1 cellular context compared by ENCODE assay signal in the genomic region with DNA sequence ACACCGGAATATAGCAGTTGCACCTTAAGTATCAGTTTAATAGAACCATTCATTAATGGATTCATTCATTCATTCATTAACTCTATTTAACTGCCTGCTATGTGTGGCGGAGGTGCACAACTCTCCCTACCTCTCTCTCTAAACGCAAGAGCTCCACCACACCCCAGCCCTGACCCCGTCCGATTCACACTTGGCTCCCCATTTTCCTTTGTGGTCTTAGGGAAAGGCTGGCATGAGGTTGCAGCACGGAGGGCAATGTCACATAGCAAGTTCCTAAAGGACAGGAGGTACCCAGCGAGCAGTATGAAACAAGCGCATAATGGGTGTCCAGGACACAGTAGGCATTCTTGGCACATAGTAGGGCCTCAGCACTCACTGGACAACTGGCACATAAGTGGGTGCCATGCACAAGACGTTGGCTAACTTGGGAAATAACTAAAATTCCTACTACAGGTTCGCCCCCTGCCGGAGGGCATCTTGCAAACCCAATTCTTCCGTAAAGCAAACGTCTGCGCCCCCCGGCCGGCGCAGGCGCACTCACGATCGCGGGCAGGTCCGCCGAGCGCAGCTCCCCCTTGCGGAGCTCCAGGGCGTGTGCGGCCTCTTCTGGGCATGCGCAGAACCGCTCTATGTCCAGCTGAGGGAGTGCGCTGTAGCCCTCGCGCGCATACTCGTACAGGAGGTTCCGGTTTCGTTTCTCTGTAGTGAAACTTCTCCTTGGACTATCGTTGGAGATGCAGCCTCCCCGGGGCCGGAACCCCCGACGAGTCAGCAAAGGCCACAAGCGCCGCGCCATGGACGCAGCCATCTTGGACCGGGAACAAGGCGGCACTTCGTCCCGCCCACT.
TF ChIP-seq lines count a peak whose summit lies in the region.

A gene with protein sequence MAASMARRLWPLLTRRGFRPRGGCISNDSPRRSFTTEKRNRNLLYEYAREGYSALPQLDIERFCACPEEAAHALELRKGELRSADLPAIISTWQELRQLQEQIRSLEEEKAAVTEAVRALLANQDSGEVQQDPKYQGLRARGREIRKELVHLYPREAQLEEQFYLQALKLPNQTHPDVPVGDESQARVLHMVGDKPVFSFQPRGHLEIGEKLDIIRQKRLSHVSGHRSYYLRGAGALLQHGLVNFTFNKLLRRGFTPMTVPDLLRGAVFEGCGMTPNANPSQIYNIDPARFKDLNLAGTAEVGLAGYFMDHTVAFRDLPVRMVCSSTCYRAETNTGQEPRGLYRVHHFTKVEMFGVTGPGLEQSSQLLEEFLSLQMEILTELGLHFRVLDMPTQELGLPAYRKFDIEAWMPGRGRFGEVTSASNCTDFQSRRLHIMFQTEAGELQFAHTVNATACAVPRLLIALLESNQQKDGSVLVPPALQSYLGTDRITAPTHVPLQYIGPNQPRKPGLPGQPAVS (minus strand): TSS at position 835 of the 847 bp plus-strand sequence. CDS start 27 bp downstream, at position 808.

TF ChIP-seq in H1, 55 proteins besides CTCF, POLR2A, EP300 and RAD21 (continues in another document):
- TF ChIP-seq CREB1 (IDR thresholded peaks at IDR 0.05) (no peak), RFX5 (IDR thresholded peaks at IDR 0.05; ENCODE audit: borderline replicate concordance, low read depth, low read length) (no peak), POLR2AphosphoS5 (IDR thresholded peaks at IDR 0.05; ENCODE audit: low read depth, low read length) (peak; percentile 97), SIN3A (conservative IDR thresholded peaks at IDR 0.05 in 1 of 2, IDR thresholded peaks at IDR 0.05 in 1 of 2; ENCODE audit: low read depth in 1 of 2, low read length in 2 of 2) (peak in 1 of 2 experiments; percentile 69; a peak in 1 of 4 replicates), SIRT6 (IDR thresholded peaks at IDR 0.05; ENCODE audit: low read length) (no peak), TEAD4 (IDR thresholded peaks at IDR 0.05; ENCODE audit: low read depth, low read length) (peak; percentile 88), CBX8 (IDR thresholded peaks at IDR 0.05; ENCODE audit: borderline replicate concordance, low read depth, low read length) (no peak), ASH2L (IDR thresholded peaks at IDR 0.05; ENCODE audit: low read length) (peak; percentile 98), BCL11A (IDR thresholded peaks at IDR 0.05; ENCODE audit: low read depth in 2 of 2, low read length in 2 of 2) (no peak), RNF2 (IDR thresholded peaks at IDR 0.05; ENCODE audit: borderline replicate concordance, low read depth, low read length, missing control alignments, poor library complexity, severe bottlenecking) (no peak), SP4 (IDR thresholded peaks at IDR 0.05; ENCODE audit: low read length) (peak; percentile 91), EGR1 (IDR thresholded peaks at IDR 0.05; ENCODE audit: borderline replicate concordance, low read depth, low read length) (no peak), NRF1 (IDR thresholded peaks at IDR 0.05; ENCODE audit: low read depth, low read length) (peak; percentile 86), RXRA (IDR thresholded peaks at IDR 0.05; ENCODE audit: insufficient read depth, low read depth, low read length) (no peak), YY1 (IDR thresholded peaks at IDR 0.05; ENCODE audit: low read depth, low read length) (peak; percentile 99), JUND (IDR thresholded peaks at IDR 0.05; ENCODE audit: low read length) (0 out of 2 replicates have a peak, but pooled peaks have one; percentile 22), SP1 (IDR thresholded peaks at IDR 0.05; ENCODE audit: low read depth, low read length) (no peak), BRCA1 (IDR thresholded peaks at IDR 0.05; ENCODE audit: low read depth, low read length) (no peak), SRF (IDR thresholded peaks at IDR 0.05; ENCODE audit: low read depth, low read length) (no peak), KDM5A (IDR thresholded peaks at IDR 0.05; ENCODE audit: low read length) (peak; percentile 72; the same call in 1 of the 2 replicates), TAF1 (IDR thresholded peaks at IDR 0.05; ENCODE audit: low read depth, low read length) (peak; percentile 97), CHD1 (IDR thresholded peaks at IDR 0.05; ENCODE audit: low read depth, low read length) (no peak), CBX5 (IDR thresholded peaks at IDR 0.05; ENCODE audit: low read depth, low read length) (no peak), ZNF274 (IDR thresholded peaks at IDR 0.05; ENCODE audit: borderline replicate concordance, extremely low read depth, low read length) (no peak), KDM4A (IDR thresholded peaks at IDR 0.05; ENCODE audit: low read depth, low read length, severe bottlenecking) (peak; percentile 87), BACH1 (IDR thresholded peaks at IDR 0.05; ENCODE audit: low read length) (no peak), POU5F1 (IDR thresholded peaks at IDR 0.05; ENCODE audit: low read depth, low read length) (no peak), CTBP2 (IDR thresholded peaks at IDR 0.05; ENCODE audit: borderline replicate concordance, insufficient read depth, insufficient read length, low read length) (no peak), PHF8 (conservative IDR thresholded peaks at IDR 0.05; ENCODE audit: low read depth, low read length) (peak; percentile 100), CEBPB (IDR thresholded peaks at IDR 0.05; ENCODE audit: low read depth, low read length) (peak; percentile 19; the same call in 1 of the 2 replicates), TCF12 (IDR thresholded peaks at IDR 0.05; ENCODE audit: low read depth, low read length) (no peak), GTF2F1 (IDR thresholded peaks at IDR 0.05; ENCODE audit: borderline replicate concordance, low read depth, low read length) (no peak), SUZ12 (IDR thresholded peaks at IDR 0.05; ENCODE audit: low read length) (no peak), HDAC2 (IDR thresholded peaks at IDR 0.05; ENCODE audit: borderline replicate concordance in 1 of 2, low read depth in 2 of 2, low read length in 2 of 2) (0 out of 4 replicates have a peak, but pooled peaks of 1 of the 2 experiments have one; percentile 1), SIX5 (IDR thresholded peaks at IDR 0.05; ENCODE audit: low read depth, low read length) (no peak), EZH2 (IDR thresholded peaks at IDR 0.05; ENCODE audit: low read depth, low read length, severe bottlenecking) (no peak), TAF7 (optimal IDR thresholded peaks at IDR 0.05; ENCODE audit: borderline replicate concordance, low read depth, low read length) (peak; percentile 93), KDM1A (IDR thresholded peaks at IDR 0.05; ENCODE audit: borderline replicate concordance, low read length) (0 out of 2 replicates have a peak, but pooled peaks have one; percentile 20), SAP30 (IDR thresholded peaks at IDR 0.05; ENCODE audit: insufficient read depth, insufficient replicate concordance, low read length) (no peak), RBBP5 (IDR thresholded peaks at IDR 0.05; ENCODE audit: borderline replicate concordance, low read depth, low read length) (peak; percentile 94), CHD2 (IDR thresholded peaks at IDR 0.05; ENCODE audit: low read length) (no peak), SP2 (IDR thresholded peaks at IDR 0.05; ENCODE audit: low read length) (no peak), HDAC6 (IDR thresholded peaks at IDR 0.05; ENCODE audit: low read depth, low read length) (no peak), GABPA (IDR thresholded peaks at IDR 0.05; ENCODE audit: borderline replicate concordance, insufficient read depth, low read length) (no peak), NANOG (IDR thresholded peaks at IDR 0.05; ENCODE audit: insufficient read depth, low read depth, low read length, poor library complexity, severe bottlenecking) (no peak), TBP (IDR thresholded peaks at IDR 0.05; ENCODE audit: low read depth, low read length) (peak; percentile 85)
- TF ChIP-seq, protein P1, sequence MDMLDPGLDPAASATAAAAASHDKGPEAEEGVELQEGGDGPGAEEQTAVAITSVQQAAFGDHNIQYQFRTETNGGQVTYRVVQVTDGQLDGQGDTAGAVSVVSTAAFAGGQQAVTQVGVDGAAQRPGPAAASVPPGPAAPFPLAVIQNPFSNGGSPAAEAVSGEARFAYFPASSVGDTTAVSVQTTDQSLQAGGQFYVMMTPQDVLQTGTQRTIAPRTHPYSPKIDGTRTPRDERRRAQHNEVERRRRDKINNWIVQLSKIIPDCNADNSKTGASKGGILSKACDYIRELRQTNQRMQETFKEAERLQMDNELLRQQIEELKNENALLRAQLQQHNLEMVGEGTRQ (IDR thresholded peaks at IDR 0.05; ENCODE audit: low read length), result no peak
- TF ChIP-seq, protein P2, sequence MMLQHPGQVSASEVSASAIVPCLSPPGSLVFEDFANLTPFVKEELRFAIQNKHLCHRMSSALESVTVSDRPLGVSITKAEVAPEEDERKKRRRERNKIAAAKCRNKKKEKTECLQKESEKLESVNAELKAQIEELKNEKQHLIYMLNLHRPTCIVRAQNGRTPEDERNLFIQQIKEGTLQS (IDR thresholded peaks at IDR 0.05; ENCODE audit: insufficient read depth, low read depth, low read length), result peak; percentile 51; the same call in 1 of the 2 replicates
- TF ChIP-seq, protein P3, sequence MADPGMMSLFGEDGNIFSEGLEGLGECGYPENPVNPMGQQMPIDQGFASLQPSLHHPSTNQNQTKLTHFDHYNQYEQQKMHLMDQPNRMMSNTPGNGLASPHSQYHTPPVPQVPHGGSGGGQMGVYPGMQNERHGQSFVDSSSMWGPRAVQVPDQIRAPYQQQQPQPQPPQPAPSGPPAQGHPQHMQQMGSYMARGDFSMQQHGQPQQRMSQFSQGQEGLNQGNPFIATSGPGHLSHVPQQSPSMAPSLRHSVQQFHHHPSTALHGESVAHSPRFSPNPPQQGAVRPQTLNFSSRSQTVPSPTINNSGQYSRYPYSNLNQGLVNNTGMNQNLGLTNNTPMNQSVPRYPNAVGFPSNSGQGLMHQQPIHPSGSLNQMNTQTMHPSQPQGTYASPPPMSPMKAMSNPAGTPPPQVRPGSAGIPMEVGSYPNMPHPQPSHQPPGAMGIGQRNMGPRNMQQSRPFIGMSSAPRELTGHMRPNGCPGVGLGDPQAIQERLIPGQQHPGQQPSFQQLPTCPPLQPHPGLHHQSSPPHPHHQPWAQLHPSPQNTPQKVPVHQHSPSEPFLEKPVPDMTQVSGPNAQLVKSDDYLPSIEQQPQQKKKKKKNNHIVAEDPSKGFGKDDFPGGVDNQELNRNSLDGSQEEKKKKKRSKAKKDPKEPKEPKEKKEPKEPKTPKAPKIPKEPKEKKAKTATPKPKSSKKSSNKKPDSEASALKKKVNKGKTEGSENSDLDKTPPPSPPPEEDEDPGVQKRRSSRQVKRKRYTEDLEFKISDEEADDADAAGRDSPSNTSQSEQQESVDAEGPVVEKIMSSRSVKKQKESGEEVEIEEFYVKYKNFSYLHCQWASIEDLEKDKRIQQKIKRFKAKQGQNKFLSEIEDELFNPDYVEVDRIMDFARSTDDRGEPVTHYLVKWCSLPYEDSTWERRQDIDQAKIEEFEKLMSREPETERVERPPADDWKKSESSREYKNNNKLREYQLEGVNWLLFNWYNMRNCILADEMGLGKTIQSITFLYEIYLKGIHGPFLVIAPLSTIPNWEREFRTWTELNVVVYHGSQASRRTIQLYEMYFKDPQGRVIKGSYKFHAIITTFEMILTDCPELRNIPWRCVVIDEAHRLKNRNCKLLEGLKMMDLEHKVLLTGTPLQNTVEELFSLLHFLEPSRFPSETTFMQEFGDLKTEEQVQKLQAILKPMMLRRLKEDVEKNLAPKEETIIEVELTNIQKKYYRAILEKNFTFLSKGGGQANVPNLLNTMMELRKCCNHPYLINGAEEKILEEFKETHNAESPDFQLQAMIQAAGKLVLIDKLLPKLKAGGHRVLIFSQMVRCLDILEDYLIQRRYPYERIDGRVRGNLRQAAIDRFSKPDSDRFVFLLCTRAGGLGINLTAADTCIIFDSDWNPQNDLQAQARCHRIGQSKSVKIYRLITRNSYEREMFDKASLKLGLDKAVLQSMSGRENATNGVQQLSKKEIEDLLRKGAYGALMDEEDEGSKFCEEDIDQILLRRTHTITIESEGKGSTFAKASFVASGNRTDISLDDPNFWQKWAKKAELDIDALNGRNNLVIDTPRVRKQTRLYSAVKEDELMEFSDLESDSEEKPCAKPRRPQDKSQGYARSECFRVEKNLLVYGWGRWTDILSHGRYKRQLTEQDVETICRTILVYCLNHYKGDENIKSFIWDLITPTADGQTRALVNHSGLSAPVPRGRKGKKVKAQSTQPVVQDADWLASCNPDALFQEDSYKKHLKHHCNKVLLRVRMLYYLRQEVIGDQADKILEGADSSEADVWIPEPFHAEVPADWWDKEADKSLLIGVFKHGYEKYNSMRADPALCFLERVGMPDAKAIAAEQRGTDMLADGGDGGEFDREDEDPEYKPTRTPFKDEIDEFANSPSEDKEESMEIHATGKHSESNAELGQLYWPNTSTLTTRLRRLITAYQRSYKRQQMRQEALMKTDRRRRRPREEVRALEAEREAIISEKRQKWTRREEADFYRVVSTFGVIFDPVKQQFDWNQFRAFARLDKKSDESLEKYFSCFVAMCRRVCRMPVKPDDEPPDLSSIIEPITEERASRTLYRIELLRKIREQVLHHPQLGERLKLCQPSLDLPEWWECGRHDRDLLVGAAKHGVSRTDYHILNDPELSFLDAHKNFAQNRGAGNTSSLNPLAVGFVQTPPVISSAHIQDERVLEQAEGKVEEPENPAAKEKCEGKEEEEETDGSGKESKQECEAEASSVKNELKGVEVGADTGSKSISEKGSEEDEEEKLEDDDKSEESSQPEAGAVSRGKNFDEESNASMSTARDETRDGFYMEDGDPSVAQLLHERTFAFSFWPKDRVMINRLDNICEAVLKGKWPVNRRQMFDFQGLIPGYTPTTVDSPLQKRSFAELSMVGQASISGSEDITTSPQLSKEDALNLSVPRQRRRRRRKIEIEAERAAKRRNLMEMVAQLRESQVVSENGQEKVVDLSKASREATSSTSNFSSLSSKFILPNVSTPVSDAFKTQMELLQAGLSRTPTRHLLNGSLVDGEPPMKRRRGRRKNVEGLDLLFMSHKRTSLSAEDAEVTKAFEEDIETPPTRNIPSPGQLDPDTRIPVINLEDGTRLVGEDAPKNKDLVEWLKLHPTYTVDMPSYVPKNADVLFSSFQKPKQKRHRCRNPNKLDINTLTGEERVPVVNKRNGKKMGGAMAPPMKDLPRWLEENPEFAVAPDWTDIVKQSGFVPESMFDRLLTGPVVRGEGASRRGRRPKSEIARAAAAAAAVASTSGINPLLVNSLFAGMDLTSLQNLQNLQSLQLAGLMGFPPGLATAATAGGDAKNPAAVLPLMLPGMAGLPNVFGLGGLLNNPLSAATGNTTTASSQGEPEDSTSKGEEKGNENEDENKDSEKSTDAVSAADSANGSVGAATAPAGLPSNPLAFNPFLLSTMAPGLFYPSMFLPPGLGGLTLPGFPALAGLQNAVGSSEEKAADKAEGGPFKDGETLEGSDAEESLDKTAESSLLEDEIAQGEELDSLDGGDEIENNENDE (IDR thresholded peaks at IDR 0.05; ENCODE audit: insufficient replicate concordance, low read length), result no peak
- TF ChIP-seq, protein P4, sequence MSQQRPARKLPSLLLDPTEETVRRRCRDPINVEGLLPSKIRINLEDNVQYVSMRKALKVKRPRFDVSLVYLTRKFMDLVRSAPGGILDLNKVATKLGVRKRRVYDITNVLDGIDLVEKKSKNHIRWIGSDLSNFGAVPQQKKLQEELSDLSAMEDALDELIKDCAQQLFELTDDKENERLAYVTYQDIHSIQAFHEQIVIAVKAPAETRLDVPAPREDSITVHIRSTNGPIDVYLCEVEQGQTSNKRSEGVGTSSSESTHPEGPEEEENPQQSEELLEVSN (IDR thresholded peaks at IDR 0.05), result no peak
- TF ChIP-seq, protein P5, sequence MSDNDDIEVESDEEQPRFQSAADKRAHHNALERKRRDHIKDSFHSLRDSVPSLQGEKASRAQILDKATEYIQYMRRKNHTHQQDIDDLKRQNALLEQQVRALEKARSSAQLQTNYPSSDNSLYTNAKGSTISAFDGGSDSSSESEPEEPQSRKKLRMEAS (IDR thresholded peaks at IDR 0.05), result peak; percentile 57
